Comparison of ENCODE assay signal across 15 cellular contexts in the genomic region with DNA sequence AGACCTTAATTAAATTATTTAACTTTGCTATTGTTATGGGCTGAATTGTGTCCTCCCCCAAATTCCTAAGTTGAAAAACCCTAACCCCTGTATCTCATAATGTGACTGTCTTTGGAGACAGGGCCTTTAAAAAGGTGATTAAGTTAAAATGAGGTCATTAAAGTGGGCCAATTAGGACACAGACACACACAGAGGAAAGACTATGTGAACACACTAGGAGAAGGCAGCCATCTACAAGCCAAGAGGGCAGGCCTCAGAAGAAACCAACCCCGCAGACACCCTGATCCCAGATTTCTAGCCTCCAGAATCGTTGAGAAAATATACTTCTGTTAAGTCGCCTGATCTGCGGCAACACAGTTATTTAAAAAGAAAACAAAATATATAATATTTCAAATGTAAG. TPM values are rescaled to one million over a fixed set of nuclear protein-coding genes. Genes with fewer than 3 reads are reported as not detected.
A peak's percentile ranks its signal among the peaks of the same experiment; 100 is the strongest.
DNase-seq lines count a peak whose midpoint lies in the region; ATAC-seq and TF ChIP-seq lines count a peak whose summit lies in the region.
"Had no signal": no experiment of that assay in that cellular context is flagged by ENCODE, and none has a peak within 500 bp of the region (broad histone marks: within the 10 kb centered on the region; RNA-seq: fewer than 3 reads in every experiment).

No MANE protein-coding gene starts in this region.

- H3K9me2 ChIP-seq in DOHH2 (replicated peaks; ENCODE audit: control insufficient read depth, low read length): no peaks in the 10 kb centered on the region

- peak overlapping the region; percentile 76 for H3K4me3 ChIP-seq in DOHH2 (ENCODE audit: low read length)
- H3K4me3 ChIP-seq in HEK293 (ENCODE audit: low read depth, low read length): no peak overlapping the region
- H3K4me3 ChIP-seq: dorsolateral prefrontal cortex, right atrium auricular region, tibial nerve had no signal

- H3K27ac Mint-ChIP-seq in activated naive CD4-positive, alpha-beta T cell treated with anti-CD3 and anti-CD28 coated beads, Interleukin-2, amount 50 U/mL, for 72 hours: peak overlapping the region; percentile 97 to 98
- H3K27ac Mint-ChIP-seq in osteocyte (ENCODE audit: unreplicated experiment): peak overlapping the region; percentile 70

- peaks cover 51 to 78% of the 10 kb centered on the region in 2 donors for H3K36me3 Mint-ChIP-seq in activated naive CD4-positive, alpha-beta T cell treated with anti-CD3 and anti-CD28 coated beads, Interleukin-2, amount 50 U/mL, for 72 hours
- H3K36me3 Mint-ChIP-seq in osteocyte (ENCODE audit: unreplicated experiment): peaks cover 21% of the 10 kb centered on the region

- H3K4me3 Mint-ChIP-seq in osteocyte (ENCODE audit: unreplicated experiment): no peak overlapping the region

- peaks cover 78% of the 10 kb centered on the region for H3K4me1 ChIP-seq in DOHH2 (ENCODE audit: control insufficient read depth, low read length)
- peaks cover 22% of the 10 kb centered on the region; the same call in 1 of the 2 replicates for H3K4me1 ChIP-seq in HEK293 (ENCODE audit: control insufficient read depth, insufficient read depth, low read length)

- H3K79me2 ChIP-seq in DOHH2 (ENCODE audit: control insufficient read depth, low read length): peaks cover 98% of the 10 kb centered on the region

- POLR2A ChIA-PET in HEK293 (lab: Yijun Ruan, JAX): no interaction called here

- CTCF ChIA-PET in HEK293 (lab: Yijun Ruan, JAX): no interaction called here

- H3F3A ChIP-seq in DOHH2 (ENCODE audit: control insufficient read depth, insufficient read depth): peaks cover 71% of the 10 kb centered on the region

- H3K4me1 Mint-ChIP-seq in osteocyte (ENCODE audit: unreplicated experiment): peaks cover 63% of the 10 kb centered on the region

- H3K27me3 ChIP-seq in DOHH2 (ENCODE audit: control insufficient read depth, low read length): no peaks in the 10 kb centered on the region
- H3K27me3 ChIP-seq: dorsolateral prefrontal cortex, right atrium auricular region, tibial nerve had no signal

- H3K27me3 Mint-ChIP-seq in osteocyte (ENCODE audit: unreplicated experiment): no peaks in the 10 kb centered on the region

- peaks cover 27% of the 10 kb centered on the region for H4K20me1 ChIP-seq in DOHH2 (ENCODE audit: control insufficient read depth, insufficient read depth, low read depth, low read length)

- no peaks in the 10 kb centered on the region for H3K9me3 Mint-ChIP-seq in activated naive CD4-positive, alpha-beta T cell treated with anti-CD3 and anti-CD28 coated beads, Interleukin-2, amount 50 U/mL, for 72 hours
- H3K9me3 Mint-ChIP-seq in osteocyte (ENCODE audit: unreplicated experiment): no peaks in the 10 kb centered on the region

- peak overlapping the region; percentile 92 for H3K4me2 ChIP-seq in DOHH2 (ENCODE audit: low read length)

- ATAC-seq in activated naive CD4-positive, alpha-beta T cell treated with anti-CD3 and anti-CD28 coated beads, Interleukin-2, amount 50 U/mL, for 72 hours: peak; percentile 43 to 55

- no peaks in the 10 kb centered on the region for H3K9me3 ChIP-seq in DOHH2 (ENCODE audit: control insufficient read depth, insufficient read depth, low read length)
- H3K9me3 ChIP-seq in HEK293 (ENCODE audit: control insufficient read depth, insufficient read depth, low read depth, low read length): no peaks in the 10 kb centered on the region
- H3K9me3 ChIP-seq: right atrium auricular region, tibial nerve had no signal

- DNase-seq in activated naive CD4-positive, alpha-beta T cell treated with anti-CD3 and anti-CD28 coated beads, Interleukin-2, amount 50 U/mL, for 72 hours (ENCODE audit: low spot score in 2 of 2): no peak
- no peak for DNase-seq in osteocyte (ENCODE audit: extremely low spot score, unreplicated experiment)
- no peak for DNase-seq in amygdala (lab: John Stamatoyannopoulos, UW)
- DNase-seq in stimulated activated CD4-positive, alpha-beta T cell treated with anti-CD3 and anti-CD28 coated beads, Interleukin-4, amount 100 ng/mL, for 24 hours: no peak
- no peak for DNase-seq in midbrain (lab: John Stamatoyannopoulos, UW)
- DNase-seq: activated CD4-positive, CD25-positive, alpha-beta regulatory T cell; amniotic stem cell; dorsolateral prefrontal cortex; NCI-H1048; NCI-H446; SHP77 had no signal

- peaks cover 90% of the 10 kb centered on the region for H3K36me3 ChIP-seq in DOHH2 (ENCODE audit: control insufficient read depth, low read length)
- peaks cover 10 to 11% of the 10 kb centered on the region in 2 experiments for H3K36me3 ChIP-seq in HEK293 (ENCODE audit: control insufficient read depth in 2 of 2, insufficient read depth in 1 of 2, low read length in 2 of 2)

- no peak for TF ChIP-seq CTCF in DOHH2 (IDR thresholded peaks at IDR 0.05; ENCODE audit: low read depth, low read length, poor library complexity, severe bottlenecking)
- no peak for TF ChIP-seq CTCF in HEK293 (tag by site-specific recombination; IDR thresholded peaks at IDR 0.05)
- no peak for TF ChIP-seq CTCF in osteocyte (IDR thresholded peaks at IDR 0.05)

- peak overlapping the region; percentile 84 for H3K27ac ChIP-seq in DOHH2 (ENCODE audit: low read depth, low read length)
- H3K27ac ChIP-seq in HEK293 (ENCODE audit: extremely low read depth, low read depth, low read length): no peak overlapping the region
- H3K27ac ChIP-seq: dorsolateral prefrontal cortex, right atrium auricular region, tibial nerve had no signal

TF ChIP-seq in HEK293, 187 proteins besides CTCF, POLR2A, EP300 and RAD21 (continues in another document):
- no peak for TF ChIP-seq MZF1 (tag by site-specific recombination; IDR thresholded peaks at IDR 0.05; ENCODE audit: borderline replicate concordance)
- TF ChIP-seq ZNF112 (tag by site-specific recombination; IDR thresholded peaks at IDR 0.05): no peak
- TF ChIP-seq, protein P1, sequence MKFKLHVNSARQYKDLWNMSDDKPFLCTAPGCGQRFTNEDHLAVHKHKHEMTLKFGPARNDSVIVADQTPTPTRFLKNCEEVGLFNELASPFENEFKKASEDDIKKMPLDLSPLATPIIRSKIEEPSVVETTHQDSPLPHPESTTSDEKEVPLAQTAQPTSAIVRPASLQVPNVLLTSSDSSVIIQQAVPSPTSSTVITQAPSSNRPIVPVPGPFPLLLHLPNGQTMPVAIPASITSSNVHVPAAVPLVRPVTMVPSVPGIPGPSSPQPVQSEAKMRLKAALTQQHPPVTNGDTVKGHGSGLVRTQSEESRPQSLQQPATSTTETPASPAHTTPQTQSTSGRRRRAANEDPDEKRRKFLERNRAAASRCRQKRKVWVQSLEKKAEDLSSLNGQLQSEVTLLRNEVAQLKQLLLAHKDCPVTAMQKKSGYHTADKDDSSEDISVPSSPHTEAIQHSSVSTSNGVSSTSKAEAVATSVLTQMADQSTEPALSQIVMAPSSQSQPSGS (tag by site-specific recombination; IDR thresholded peaks at IDR 0.05; ENCODE audit: low read depth): 0 out of 2 replicates have a peak, but pooled peaks have one; percentile 23
- no peak for TF ChIP-seq ZNF747 (tag by site-specific recombination; IDR thresholded peaks at IDR 0.05)
- TF ChIP-seq, protein P2, sequence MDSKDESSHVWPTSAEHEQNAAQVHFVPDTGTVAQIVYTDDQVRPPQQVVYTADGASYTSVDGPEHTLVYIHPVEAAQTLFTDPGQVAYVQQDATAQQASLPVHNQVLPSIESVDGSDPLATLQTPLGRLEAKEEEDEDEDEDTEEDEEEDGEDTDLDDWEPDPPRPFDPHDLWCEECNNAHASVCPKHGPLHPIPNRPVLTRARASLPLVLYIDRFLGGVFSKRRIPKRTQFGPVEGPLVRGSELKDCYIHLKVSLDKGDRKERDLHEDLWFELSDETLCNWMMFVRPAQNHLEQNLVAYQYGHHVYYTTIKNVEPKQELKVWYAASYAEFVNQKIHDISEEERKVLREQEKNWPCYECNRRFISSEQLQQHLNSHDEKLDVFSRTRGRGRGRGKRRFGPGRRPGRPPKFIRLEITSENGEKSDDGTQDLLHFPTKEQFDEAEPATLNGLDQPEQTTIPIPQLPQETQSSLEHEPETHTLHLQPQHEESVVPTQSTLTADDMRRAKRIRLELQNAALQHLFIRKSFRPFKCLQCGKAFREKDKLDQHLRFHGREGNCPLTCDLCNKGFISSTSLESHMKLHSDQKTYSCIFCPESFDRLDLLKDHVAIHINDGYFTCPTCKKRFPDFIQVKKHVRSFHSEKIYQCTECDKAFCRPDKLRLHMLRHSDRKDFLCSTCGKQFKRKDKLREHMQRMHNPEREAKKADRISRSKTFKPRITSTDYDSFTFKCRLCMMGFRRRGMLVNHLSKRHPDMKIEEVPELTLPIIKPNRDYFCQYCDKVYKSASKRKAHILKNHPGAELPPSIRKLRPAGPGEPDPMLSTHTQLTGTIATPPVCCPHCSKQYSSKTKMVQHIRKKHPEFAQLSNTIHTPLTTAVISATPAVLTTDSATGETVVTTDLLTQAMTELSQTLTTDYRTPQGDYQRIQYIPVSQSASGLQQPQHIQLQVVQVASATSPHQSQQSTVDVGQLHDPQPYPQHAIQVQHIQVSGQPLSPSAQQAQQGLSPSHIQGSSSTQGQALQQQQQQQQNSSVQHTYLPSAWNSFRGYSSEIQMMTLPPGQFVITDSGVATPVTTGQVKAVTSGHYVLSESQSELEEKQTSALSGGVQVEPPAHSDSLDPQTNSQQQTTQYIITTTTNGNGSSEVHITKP (tag by site-specific recombination; IDR thresholded peaks at IDR 0.05): 0 out of 2 replicates have a peak, but pooled peaks have one; percentile 36
- no peak for TF ChIP-seq EGR2 (tag by site-specific recombination; IDR thresholded peaks at IDR 0.05; ENCODE audit: low read depth)
- no peak for TF ChIP-seq ZSCAN16 (tag by site-specific recombination; IDR thresholded peaks at IDR 0.05)
- TF ChIP-seq ZNF544 (tag by site-specific recombination; IDR thresholded peaks at IDR 0.05): no peak
- TF ChIP-seq KLF16 (tag by site-specific recombination; IDR thresholded peaks at IDR 0.05): no peak

RNA-seq across cellular contexts. Expression of a gene that starts 6.4 kb away (rescaled TPM):
- 100 to 1,000 TPM; 164 to 240 TPM for total RNA-seq in activated naive CD4-positive, alpha-beta T cell treated with anti-CD3 and anti-CD28 coated beads, Interleukin-2, amount 50 U/mL, for 72 hours
- 77.5 and 89.3 TPM in 2 replicates for total RNA-seq in osteocyte
